Comparison of ENCODE assay signal across 28 cellular contexts in the genomic region with DNA sequence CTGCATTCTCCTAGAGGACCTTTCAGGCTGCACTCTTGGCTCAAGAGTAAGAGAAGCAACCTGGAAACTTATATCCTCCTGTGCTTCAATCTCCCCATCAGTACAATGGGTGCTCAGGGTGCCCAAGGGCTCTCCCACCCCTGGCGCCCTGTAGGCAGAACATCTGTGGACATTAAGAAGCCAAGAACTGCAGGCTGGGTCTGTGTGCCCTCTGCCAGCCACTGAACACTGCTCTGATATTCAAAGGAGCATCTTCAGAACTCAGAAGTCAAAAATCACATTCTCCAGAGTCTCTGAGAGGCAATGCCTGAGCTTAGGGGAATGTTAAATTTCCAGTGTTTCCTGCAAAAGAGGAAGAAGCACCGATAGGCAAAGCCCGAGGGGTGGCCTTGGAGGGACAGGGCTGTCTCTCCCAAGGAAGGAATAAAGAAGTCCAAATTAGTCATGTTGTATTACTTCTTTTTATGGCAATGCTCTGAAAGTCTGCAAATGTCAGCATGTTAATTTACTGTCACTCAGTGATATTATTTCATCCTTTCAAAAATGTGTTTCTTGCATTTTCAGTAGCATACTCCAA.
A peak's percentile ranks its signal among the peaks of the same experiment; 100 is the strongest.
DNase-seq lines count a peak whose midpoint lies in the region; FAIRE-seq and TF ChIP-seq lines count a peak whose summit lies in the region.
"Had no signal": no experiment of that assay in that cellular context is flagged by ENCODE, and none has a peak within 500 bp of the region (broad histone marks: within the 10 kb centered on the region; RNA-seq: fewer than 3 reads in every experiment).

No MANE protein-coding gene starts in this region.

- peaks cover 51% of the 10 kb centered on the region for H3K4me1 Mint-ChIP-seq in brain
- H3K4me1 Mint-ChIP-seq in Caco-2 (ENCODE audit: low read depth, unreplicated experiment): no peaks in the 10 kb centered on the region

- peak; percentile 42 for DNase-seq in GM03348 (ENCODE audit: low spot score)
- DNase-seq in kidney: peak; percentile 57
- DNase-seq in superior temporal gyrus (ENCODE audit: extremely low spot score): peak; percentile 11
- no peak for DNase-seq in stimulated activated CD8-positive, alpha-beta memory T cell treated with anti-CD3 and anti-CD28 coated beads, Interleukin-4, amount 100 ng/mL, for 48 hours
- no peak for DNase-seq in Caco-2
- no peak for DNase-seq in SHP77 treated with DMSO at 0.1 percent for 48 hours (lab: John Stamatoyannopoulos, UW)
- DNase-seq: activated CD4-positive, alpha-beta T cell treated with anti-CD3 and anti-CD28 coated beads, Interleukin-2, amount 50 U/mL, for 1 hour; activated effector memory CD4-positive, alpha-beta T cell treated with Interleukin-2 at 50 U/mL for 16 hours; activated naive CD8-positive, alpha-beta T cell treated with anti-CD3 and anti-CD28 coated beads for 36 hours; central memory CD4-positive, alpha-beta T cell; COR-L47; heart left ventricle; KG1; left colon; NCI-H146; NCI-H2171; NCI-H524 treated with DMSO at 0.1 percent for 48 hours; nucleus accumbens; spleen; stimulated activated CD4-positive, alpha-beta T cell treated with anti-CD3 and anti-CD28 coated beads, Interleukin-4, amount 100 ng/mL, for 24 hours; stimulated activated naive CD4-positive, alpha-beta T cell; WERI-Rb-1 had no signal

- H3K36me3 Mint-ChIP-seq in brain: no peaks in the 10 kb centered on the region
- H3K36me3 Mint-ChIP-seq in Caco-2 (ENCODE audit: insufficient read depth, unreplicated experiment): no peaks in the 10 kb centered on the region
- H3K36me3 Mint-ChIP-seq: activated naive CD8-positive, alpha-beta T cell treated with anti-CD3 and anti-CD28 coated beads for 36 hours had no signal

- H3K27me3 ChIP-seq in Caco-2 (replicated peaks; ENCODE audit: control insufficient read depth, insufficient read depth, low read length): no peaks in the 10 kb centered on the region
- H3K27me3 ChIP-seq: ascending aorta, Peyer's patch, thyroid gland had no signal

- H3K4me3 Mint-ChIP-seq in brain (peak overlapping the region in 1 of 5 experiments; percentile 15), Caco-2 (ENCODE audit: unreplicated experiment) (no peak overlapping the region)
- H3K4me3 Mint-ChIP-seq: activated naive CD8-positive, alpha-beta T cell treated with anti-CD3 and anti-CD28 coated beads for 36 hours; GM23338 had no signal

- H3K9ac ChIP-seq in kidney (ENCODE audit: low read length in 2 of 2): no peak overlapping the region

- H3K4me3 ChIP-seq in kidney (ENCODE audit: low read length in 2 of 2) (no peak overlapping the region), Caco-2 (ENCODE audit: low read depth, low read length) (no peak overlapping the region)
- H3K4me3 ChIP-seq: ascending aorta, GM23338, heart left ventricle, Peyer's patch, spleen, thyroid gland had no signal

- POLR2A ChIA-PET in Caco-2 (lab: Charles Lee): no interaction called here

- no TSS peak for BruUV-seq in Caco-2 (replicated peaks; lab: Mats Ljungman, UMichigan)

- H3K27ac Mint-ChIP-seq in brain (peak overlapping the region in 3 of 5 experiments; percentile 61 to 88 (median 75)), Caco-2 (ENCODE audit: unreplicated experiment) (no peak overlapping the region)
- H3K27ac Mint-ChIP-seq: activated naive CD8-positive, alpha-beta T cell treated with anti-CD3 and anti-CD28 coated beads for 36 hours; GM23338 had no signal

- H3K4me1 ChIP-seq in kidney (ENCODE audit: control insufficient read depth in 1 of 2, insufficient read depth in 1 of 2, low read depth in 1 of 2, low read length in 2 of 2) (no peaks in the 10 kb centered on the region), Caco-2 (no peaks in the 10 kb centered on the region)
- H3K4me1 ChIP-seq: ascending aorta, Peyer's patch had no signal

- no peak for FAIRE-seq in kidney (lab: Jason Lieb, UNC)
- FAIRE-seq: endothelial cell of umbilical vein had no signal

- H3K9me3 ChIP-seq in kidney (ENCODE audit: control insufficient read depth in 1 of 2, low read length in 2 of 2) (no peaks in the 10 kb centered on the region), Caco-2 (no peaks in the 10 kb centered on the region)
- H3K9me3 ChIP-seq: ascending aorta, heart left ventricle, Peyer's patch, spleen, thyroid gland had no signal

- H3K27me3 Mint-ChIP-seq in brain: peaks cover 7% of the 10 kb centered on the region
- peaks cover 3% of the 10 kb centered on the region for H3K27me3 Mint-ChIP-seq in Caco-2 (ENCODE audit: insufficient read depth, unreplicated experiment)

- intact Hi-C loops in kidney (cut with DNase I) (no loop called here), Caco-2 (cut with micrococcal nuclease; ENCODE audit: unreplicated experiment) (no loop called here)

- TF ChIP-seq CTCF in brain (conservative IDR thresholded peaks at IDR 0.05) (no peak), kidney (IDR thresholded peaks at IDR 0.05; ENCODE audit: borderline replicate concordance, extremely low read depth, insufficient read depth) (no peak), Caco-2 (IDR thresholded peaks at IDR 0.05; ENCODE audit: insufficient read depth in 1 of 2, low read depth in 1 of 2, low read length in 1 of 2, severe bottlenecking in 1 of 2, unreplicated experiment in 1 of 2) (no peak)

- no peak overlapping the region for H3K27ac ChIP-seq in kidney (ENCODE audit: low read depth in 2 of 2, low read length in 2 of 2)
- H3K27ac ChIP-seq: ascending aorta, heart left ventricle, Peyer's patch, thyroid gland, WERI-Rb-1 had no signal

- H3K36me3 ChIP-seq in kidney (ENCODE audit: control insufficient read depth in 1 of 2, insufficient read depth in 2 of 2, low read length in 2 of 2): no peaks in the 10 kb centered on the region
- H3K36me3 ChIP-seq in Caco-2 (ENCODE audit: control insufficient read depth, insufficient read depth, low read length): no peaks in the 10 kb centered on the region
- H3K36me3 ChIP-seq: ascending aorta, heart left ventricle, Peyer's patch, spleen, thyroid gland, WERI-Rb-1 had no signal

- H3K9me3 Mint-ChIP-seq in brain: peaks cover 0 to 3% (median 0%) of the 10 kb centered on the region in 5 experiments
- H3K9me3 Mint-ChIP-seq in Caco-2 (ENCODE audit: unreplicated experiment): no peaks in the 10 kb centered on the region
- H3K9me3 Mint-ChIP-seq: activated naive CD8-positive, alpha-beta T cell treated with anti-CD3 and anti-CD28 coated beads for 36 hours; GM23338 had no signal

- CTCF ChIA-PET in Caco-2 (lab: Charles Lee): no interaction called here

Comparison
In these comparisons a context has a peak if more than half of its experiments do, and no peak if none do; other contexts are left out.
1. DNase-seq: peak in GM03348 (single experiment), kidney (single experiment) and superior temporal gyrus (single experiment); none in stimulated activated CD8-positive, alpha-beta memory T cell treated with anti-CD3 and anti-CD28 coated beads, Interleukin-4, amount 100 ng/mL, for 48 hours (single experiment), Caco-2 (0 of 2) and SHP77 treated with DMSO at 0.1 percent for 48 hours (single experiment).